ENCODE assay signal across 16 cellular contexts in genomic region chr2:172452845-172453244, GRCh38. TPM values are rescaled to one million over a fixed set of nuclear protein-coding genes. Genes with fewer than 3 reads are reported as not detected.
DNase-seq lines count a peak whose midpoint lies in the region; ATAC-seq and TF ChIP-seq lines count a peak whose summit lies in the region.
"Had no signal": no experiment of that assay in that cellular context is flagged by ENCODE, and none has a peak within 500 bp of the region (broad histone marks: within the 10 kb centered on the region; RNA-seq: fewer than 3 reads in every experiment).

No MANE protein-coding gene starts in this region.

- H3K4me3 ChIP-seq in CD4-positive, CD25-positive, alpha-beta regulatory T cell (ENCODE audit: low read depth, low read length), result no peak overlapping the region
- H3K4me3 ChIP-seq in GM23338, result no peak overlapping the region
- H3K4me3 ChIP-seq: K562, PC-9 had no signal

- H3K9me3 Mint-ChIP-seq in CD4-positive, CD25-positive, alpha-beta regulatory T cell, result no peaks in the 10 kb centered on the region
- no peaks in the 10 kb centered on the region; the same call in 1 of the 3 replicates for H3K9me3 Mint-ChIP-seq in GM23338

- peaks cover 4% of the 10 kb centered on the region for H3K36me3 ChIP-seq in CD4-positive, CD25-positive, alpha-beta regulatory T cell (ENCODE audit: control insufficient read depth, insufficient read depth, low read length)
- no peaks in the 10 kb centered on the region for H3K36me3 ChIP-seq in GM23338 (ENCODE audit: insufficient read depth)

- H3K4me1 Mint-ChIP-seq in CD4-positive, CD25-positive, alpha-beta regulatory T cell, result peaks cover 23 to 86% (median 46%) of the 10 kb centered on the region in 4 donors
- peaks cover 74% of the 10 kb centered on the region for H3K4me1 Mint-ChIP-seq in GM23338

- H3K27me3 ChIP-seq in CD4-positive, CD25-positive, alpha-beta regulatory T cell (ENCODE audit: control insufficient read depth, insufficient read depth, low read length), result no peaks in the 10 kb centered on the region
- no peaks in the 10 kb centered on the region for H3K27me3 ChIP-seq in GM23338 (ENCODE audit: insufficient read depth)

- peak overlapping the region in 1 of 4 donors; percentile 2 for H3K4me3 Mint-ChIP-seq in CD4-positive, CD25-positive, alpha-beta regulatory T cell
- no peak overlapping the region for H3K4me3 Mint-ChIP-seq in GM23338

- H3K4me2 ChIP-seq in GM23338, result no peak overlapping the region
- H3K4me2 ChIP-seq: PC-9 had no signal

- DNase-seq in CD4-positive, CD25-positive, alpha-beta regulatory T cell, result no peak
- DNase-seq in GM23338 (ENCODE audit: low spot score), result no peak
- DNase-seq in left lobe of liver (ENCODE audit: low spot score), result no peak
- DNase-seq in H4 (ENCODE audit: low spot score), result no peak
- DNase-seq in RPMI8226, result no peak
- DNase-seq: C1 segment of cervical spinal cord, DMS53, MV-4-11, NCI-H1417, NCI-H187 treated with DMSO at 0.1 percent for 48 hours, NCI-H69, PC-9 had no signal

- no peak overlapping the region for H2AFZ ChIP-seq in GM23338
- H2AFZ ChIP-seq: PC-9 had no signal

- peaks cover 17% of the 10 kb centered on the region for H3K4me1 ChIP-seq in CD4-positive, CD25-positive, alpha-beta regulatory T cell (ENCODE audit: control insufficient read depth, insufficient read depth, low read length, poor library complexity, severe bottlenecking)
- H3K4me1 ChIP-seq in GM23338 (ENCODE audit: insufficient read depth), result peaks cover 74% of the 10 kb centered on the region

- TF ChIP-seq CTCF in GM23338 (conservative IDR thresholded peaks at IDR 0.05; ENCODE audit: low read depth in 2 of 2) (no peak), VCaP (conservative IDR thresholded peaks at IDR 0.05) (no peak)

- no peaks in the 10 kb centered on the region for H3K27me3 Mint-ChIP-seq in CD4-positive, CD25-positive, alpha-beta regulatory T cell
- H3K27me3 Mint-ChIP-seq in GM23338 (ENCODE audit: insufficient read depth, low read depth, poor library complexity), result peaks cover 15% of the 10 kb centered on the region

- no peak overlapping the region for H3K27ac ChIP-seq in CD4-positive, CD25-positive, alpha-beta regulatory T cell (ENCODE audit: insufficient read depth, low read length, poor library complexity, severe bottlenecking)
- H3K27ac ChIP-seq in GM23338 (ENCODE audit: low read depth), result peak overlapping the region; percentile 45; the same call in 1 of the 2 replicates
- peak overlapping the region; percentile 75 for H3K27ac ChIP-seq in VCaP
- H3K27ac ChIP-seq: PC-9 had no signal

- H3K9me3 ChIP-seq in CD4-positive, CD25-positive, alpha-beta regulatory T cell (ENCODE audit: control insufficient read depth in 2 of 2, low read length in 2 of 2), result no peaks in the 10 kb centered on the region

- peak overlapping the region; percentile 56 to 90 (median 85) for H3K27ac Mint-ChIP-seq in CD4-positive, CD25-positive, alpha-beta regulatory T cell
- 0 out of 2 replicates have a peak overlapping the region, but pooled peaks have one; percentile 13 for H3K27ac Mint-ChIP-seq in GM23338

- no peaks in the 10 kb centered on the region for H3F3A ChIP-seq in GM23338 (replicated peaks; ENCODE audit: low read depth)

- H4K20me1 ChIP-seq in GM23338 (replicated peaks; ENCODE audit: insufficient read depth), result peaks cover 4% of the 10 kb centered on the region; the same call in 1 of the 2 replicates

- peaks cover 25% of the 10 kb centered on the region for H3K36me3 Mint-ChIP-seq in CD4-positive, CD25-positive, alpha-beta regulatory T cell
- peaks cover 17% of the 10 kb centered on the region for H3K36me3 Mint-ChIP-seq in GM23338 (ENCODE audit: low read depth)

- no peak for ATAC-seq in CD4-positive, CD25-positive, alpha-beta regulatory T cell (ENCODE audit: low read depth in 2 of 2)
- no peak for ATAC-seq in GM23338
- ATAC-seq in left lobe of liver, result peak; percentile 73
- no peak for ATAC-seq in GM18502 (IDR thresholded peaks at IDR 0.05; ENCODE audit: poor library complexity, unreplicated experiment)
- ATAC-seq: K562, Right ventricle myocardium inferior had no signal

- no peaks in the 10 kb centered on the region for H3K9me2 ChIP-seq in GM23338 (ENCODE audit: insufficient read depth)

- H3K79me2 ChIP-seq in GM23338 (replicated peaks; ENCODE audit: insufficient read depth), result peaks cover 91% of the 10 kb centered on the region

TF ChIP-seq in GM23338, 12 proteins besides CTCF, POLR2A, EP300 and RAD21 (continues in another document):
- no peak for TF ChIP-seq CREB1 (CRISPR knock-in tag; IDR thresholded peaks at IDR 0.05; ENCODE audit: low read depth)
- TF ChIP-seq STAT1 (IDR thresholded peaks at IDR 0.05; ENCODE audit: unreplicated experiment), result no peak
- TF ChIP-seq, protein P1, sequence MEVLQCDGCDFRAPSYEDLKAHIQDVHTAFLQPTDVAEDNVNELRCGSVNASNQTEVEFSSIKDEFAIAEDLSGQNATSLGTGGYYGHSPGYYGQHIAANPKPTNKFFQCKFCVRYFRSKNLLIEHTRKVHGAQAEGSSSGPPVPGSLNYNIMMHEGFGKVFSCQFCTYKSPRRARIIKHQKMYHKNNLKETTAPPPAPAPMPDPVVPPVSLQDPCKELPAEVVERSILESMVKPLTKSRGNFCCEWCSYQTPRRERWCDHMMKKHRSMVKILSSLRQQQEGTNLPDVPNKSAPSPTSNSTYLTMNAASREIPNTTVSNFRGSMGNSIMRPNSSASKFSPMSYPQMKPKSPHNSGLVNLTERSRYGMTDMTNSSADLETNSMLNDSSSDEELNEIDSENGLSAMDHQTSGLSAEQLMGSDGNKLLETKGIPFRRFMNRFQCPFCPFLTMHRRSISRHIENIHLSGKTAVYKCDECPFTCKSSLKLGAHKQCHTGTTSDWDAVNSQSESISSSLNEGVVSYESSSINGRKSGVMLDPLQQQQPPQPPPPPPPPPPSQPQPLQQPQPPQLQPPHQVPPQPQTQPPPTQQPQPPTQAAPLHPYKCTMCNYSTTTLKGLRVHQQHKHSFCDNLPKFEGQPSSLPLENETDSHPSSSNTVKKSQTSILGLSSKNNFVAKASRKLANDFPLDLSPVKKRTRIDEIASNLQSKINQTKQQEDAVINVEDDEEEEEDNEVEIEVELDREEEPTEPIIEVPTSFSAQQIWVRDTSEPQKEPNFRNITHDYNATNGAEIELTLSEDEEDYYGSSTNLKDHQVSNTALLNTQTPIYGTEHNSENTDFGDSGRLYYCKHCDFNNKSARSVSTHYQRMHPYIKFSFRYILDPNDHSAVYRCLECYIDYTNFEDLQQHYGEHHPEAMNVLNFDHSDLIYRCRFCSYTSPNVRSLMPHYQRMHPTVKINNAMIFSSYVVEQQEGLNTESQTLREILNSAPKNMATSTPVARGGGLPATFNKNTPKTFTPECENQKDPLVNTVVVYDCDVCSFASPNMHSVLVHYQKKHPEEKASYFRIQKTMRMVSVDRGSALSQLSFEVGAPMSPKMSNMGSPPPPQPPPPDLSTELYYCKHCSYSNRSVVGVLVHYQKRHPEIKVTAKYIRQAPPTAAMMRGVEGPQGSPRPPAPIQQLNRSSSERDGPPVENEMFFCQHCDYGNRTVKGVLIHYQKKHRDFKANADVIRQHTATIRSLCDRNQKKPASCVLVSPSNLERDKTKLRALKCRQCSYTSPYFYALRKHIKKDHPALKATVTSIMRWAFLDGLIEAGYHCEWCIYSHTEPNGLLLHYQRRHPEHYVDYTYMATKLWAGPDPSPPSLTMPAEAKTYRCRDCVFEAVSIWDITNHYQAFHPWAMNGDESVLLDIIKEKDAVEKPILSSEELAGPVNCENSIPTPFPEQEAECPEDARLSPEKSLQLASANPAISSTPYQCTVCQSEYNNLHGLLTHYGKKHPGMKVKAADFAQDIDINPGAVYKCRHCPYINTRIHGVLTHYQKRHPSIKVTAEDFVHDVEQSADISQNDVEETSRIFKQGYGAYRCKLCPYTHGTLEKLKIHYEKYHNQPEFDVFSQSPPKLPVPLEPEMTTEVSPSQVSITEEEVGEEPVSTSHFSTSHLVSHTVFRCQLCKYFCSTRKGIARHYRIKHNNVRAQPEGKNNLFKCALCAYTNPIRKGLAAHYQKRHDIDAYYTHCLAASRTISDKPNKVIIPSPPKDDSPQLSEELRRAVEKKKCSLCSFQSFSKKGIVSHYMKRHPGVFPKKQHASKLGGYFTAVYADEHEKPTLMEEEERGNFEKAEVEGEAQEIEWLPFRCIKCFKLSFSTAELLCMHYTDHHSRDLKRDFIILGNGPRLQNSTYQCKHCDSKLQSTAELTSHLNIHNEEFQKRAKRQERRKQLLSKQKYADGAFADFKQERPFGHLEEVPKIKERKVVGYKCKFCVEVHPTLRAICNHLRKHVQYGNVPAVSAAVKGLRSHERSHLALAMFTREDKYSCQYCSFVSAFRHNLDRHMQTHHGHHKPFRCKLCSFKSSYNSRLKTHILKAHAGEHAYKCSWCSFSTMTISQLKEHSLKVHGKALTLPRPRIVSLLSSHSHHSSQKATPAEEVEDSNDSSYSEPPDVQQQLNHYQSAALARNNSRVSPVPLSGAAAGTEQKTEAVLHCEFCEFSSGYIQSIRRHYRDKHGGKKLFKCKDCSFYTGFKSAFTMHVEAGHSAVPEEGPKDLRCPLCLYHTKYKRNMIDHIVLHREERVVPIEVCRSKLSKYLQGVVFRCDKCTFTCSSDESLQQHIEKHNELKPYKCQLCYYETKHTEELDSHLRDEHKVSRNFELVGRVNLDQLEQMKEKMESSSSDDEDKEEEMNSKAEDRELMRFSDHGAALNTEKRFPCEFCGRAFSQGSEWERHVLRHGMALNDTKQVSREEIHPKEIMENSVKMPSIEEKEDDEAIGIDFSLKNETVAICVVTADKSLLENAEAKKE (CRISPR knock-in tag; IDR thresholded peaks at IDR 0.05), result no peak
- no peak for TF ChIP-seq POLR2AphosphoS5 (IDR thresholded peaks at IDR 0.05; ENCODE audit: low read depth)
- TF ChIP-seq JUNB (IDR thresholded peaks at IDR 0.05; ENCODE audit: unreplicated experiment), result no peak
- TF ChIP-seq EZH2phosphoT487 (IDR thresholded peaks at IDR 0.05; ENCODE audit: unreplicated experiment), result no peak
- TF ChIP-seq NANOG (IDR thresholded peaks at IDR 0.05; ENCODE audit: borderline replicate concordance), result no peak

RNA-seq across cellular contexts. Expression of gene ITGA6, which starts 25.5 kb away (rescaled TPM):
- 68.5 TPM for total RNA-seq in CD4-positive, CD25-positive, alpha-beta regulatory T cell
- polyA plus RNA-seq in CD4-positive, CD25-positive, alpha-beta regulatory T cell, result 10 to 100 TPM; 39.2 to 59.4 (median 45.8) TPM
- total RNA-seq in GM23338 (2014; rRNA removed; shearing (Covaris generic)), result 124 and 129 TPM in 2 replicates
- 28.6 and 32.9 TPM in 2 replicates for polyA plus RNA-seq in GM23338 (2016; fragmentation: Nextera tagmentation; extraction: Ambion mirVana)
- 13.5 TPM for total RNA-seq in left lobe of liver
- 26.8 and 29.1 TPM in 2 replicates for total RNA-seq in H4 (2014; rRNA removed; shearing (Covaris generic))
